Comparison of ENCODE assay signal across 8 cellular contexts in genomic region chr12:122836027-122836921, GRCh38. TPM values are rescaled to one million over a fixed set of nuclear protein-coding genes. Genes with fewer than 3 reads are reported as not detected.
A peak's percentile ranks its signal among the peaks of the same experiment; 100 is the strongest.
DNase-seq lines count a peak whose midpoint lies in the region; ATAC-seq and TF ChIP-seq lines count a peak whose summit lies in the region.

No MANE protein-coding gene starts in this region.

- H3K9me3 ChIP-seq in BE2C = no peaks in the 10 kb centered on the region
- no peaks in the 10 kb centered on the region for H3K9me3 ChIP-seq in muscle layer of colon (ENCODE audit: low read length)
- H3K9me3 ChIP-seq in tibial artery = no peaks in the 10 kb centered on the region

- H3K9me3 Mint-ChIP-seq in activated CD8-positive, alpha-beta memory T cell treated with anti-CD3 and anti-CD28 coated beads, Interleukin-2, amount 10 ng/mL, durations not matched to agents 7 days and 5 days (ENCODE audit: low read depth) = no peaks in the 10 kb centered on the region

- no peak for DNase-seq in BE2C
- DNase-seq in NAMALWA (ENCODE audit: low spot score) = peak; percentile 95
- peak; percentile 80 for DNase-seq in activated CD8-positive, alpha-beta memory T cell treated with anti-CD3 and anti-CD28 coated beads, Interleukin-2, amount 10 ng/mL, durations not matched to agents 7 days and 5 days
- no peak for DNase-seq in epithelial cell of proximal tubule (ENCODE audit: low read depth)
- DNase-seq in tibial artery = peak in 1 of 2 donors; percentile 64
- no peak for DNase-seq in NCI-H446 (lab: John Stamatoyannopoulos, UW)

- peaks cover 23% of the 10 kb centered on the region for H3K4me1 Mint-ChIP-seq in activated CD8-positive, alpha-beta memory T cell treated with anti-CD3 and anti-CD28 coated beads, Interleukin-2, amount 10 ng/mL, durations not matched to agents 7 days and 5 days

- H3K9ac ChIP-seq in muscle layer of colon (ENCODE audit: low read length) = peak overlapping the region; percentile 13

- TF ChIP-seq CTCF in BE2C (IDR thresholded peaks at IDR 0.05; ENCODE audit: low read depth, low read length) = no peak
- no peak for TF ChIP-seq CTCF in epithelial cell of proximal tubule (conservative IDR thresholded peaks at IDR 0.05; ENCODE audit: low read depth, low read length)
- no peak for TF ChIP-seq CTCF in tibial artery (IDR thresholded peaks at IDR 0.05)

- ATAC-seq in activated CD8-positive, alpha-beta memory T cell treated with anti-CD3 and anti-CD28 coated beads, Interleukin-2, amount 10 ng/mL, durations not matched to agents 7 days and 5 days = peak; percentile 62

- H3K36me3 ChIP-seq in BE2C = no peaks in the 10 kb centered on the region
- no peaks in the 10 kb centered on the region for H3K36me3 ChIP-seq in muscle layer of colon (ENCODE audit: insufficient read depth, low read length)
- no peaks in the 10 kb centered on the region for H3K36me3 ChIP-seq in tibial artery

- peaks cover 15% of the 10 kb centered on the region for H3K27me3 Mint-ChIP-seq in activated CD8-positive, alpha-beta memory T cell treated with anti-CD3 and anti-CD28 coated beads, Interleukin-2, amount 10 ng/mL, durations not matched to agents 7 days and 5 days

- H3K27me3 ChIP-seq in BE2C (peaks cover 13% of the 10 kb centered on the region), muscle layer of colon (ENCODE audit: control insufficient read depth in 1 of 2, insufficient read depth in 2 of 2, low read length in 2 of 2) (peaks cover 0 to 9% of the 10 kb centered on the region in 2 donors), tibial artery (no peaks in the 10 kb centered on the region)

- H3K36me3 Mint-ChIP-seq in activated CD8-positive, alpha-beta memory T cell treated with anti-CD3 and anti-CD28 coated beads, Interleukin-2, amount 10 ng/mL, durations not matched to agents 7 days and 5 days = peaks cover 1% of the 10 kb centered on the region

- H3K4me1 ChIP-seq in BE2C = no peaks in the 10 kb centered on the region
- H3K4me1 ChIP-seq in muscle layer of colon (ENCODE audit: insufficient read depth, low read length) = peaks cover 8% of the 10 kb centered on the region
- H3K4me1 ChIP-seq in tibial artery = peaks cover 0 to 18% (median 11%) of the 10 kb centered on the region in 4 donors

- intact Hi-C loops in tibial artery (cut with DNase I; ENCODE audit: low total_unique reads) = no loop called here

- H3K4me3 Mint-ChIP-seq in activated CD8-positive, alpha-beta memory T cell treated with anti-CD3 and anti-CD28 coated beads, Interleukin-2, amount 10 ng/mL, durations not matched to agents 7 days and 5 days = peak overlapping the region; percentile 83

- CTCF ChIA-PET in activated CD8-positive, alpha-beta memory T cell treated with anti-CD3 and anti-CD28 coated beads, Interleukin-2, amount 10 ng/mL, durations not matched to agents 7 days and 5 days (lab: Charles Lee) = interaction anchor here (0.8 to 1.8 kb wide), 6 partner anchors 8 to 437 kb away, joined by 3 to 7 read pairs (median 3); no protein-coding TSS in a partner anchor

- peak overlapping the region; percentile 83 for H3K27ac Mint-ChIP-seq in activated CD8-positive, alpha-beta memory T cell treated with anti-CD3 and anti-CD28 coated beads, Interleukin-2, amount 10 ng/mL, durations not matched to agents 7 days and 5 days

- TF ChIP-seq POLR2A in GM18951 (IDR thresholded peaks at IDR 0.05; ENCODE audit: extremely low read depth, insufficient read depth, insufficient read length) = peak; percentile 27

- in situ Hi-C loops in GM18951 (cut with MboI; ENCODE audit: low sequenced_read_pairs, unreplicated experiment) = no loop called here

- peak overlapping the region; percentile 44 for H3K4me3 ChIP-seq in BE2C (ENCODE audit: low read depth, low read length)
- H3K4me3 ChIP-seq in epithelial cell of proximal tubule (ENCODE audit: low read depth, low read length) = peak overlapping the region; percentile 54
- peak overlapping the region; percentile 38 to 66 for H3K4me3 ChIP-seq in muscle layer of colon (ENCODE audit: low read depth in 1 of 2, low read length in 2 of 2)
- peak overlapping the region; percentile 81 to 91 for H3K4me3 ChIP-seq in tibial artery

- H3K27ac ChIP-seq in muscle layer of colon (ENCODE audit: low read depth, low read length) (no peak overlapping the region), tibial artery (peak overlapping the region; percentile 67 to 77)

RNA-seq across cellular contexts. Expression of gene HIP1R, which starts 1.0 kb away (rescaled TPM):
- polyA plus RNA-seq in BE2C (2012; ENCODE audit: insufficient read depth, insufficient read length, low read depth) = 0.85 TPM
- total RNA-seq in activated CD8-positive, alpha-beta memory T cell treated with anti-CD3 and anti-CD28 coated beads, Interleukin-2, amount 10 ng/mL, durations not matched to agents 7 days and 5 days = 10 to 100 TPM; 31.9 to 34.7 TPM
- 66.4 and 91.0 TPM in 2 replicates for total RNA-seq in epithelial cell of proximal tubule

RNA-seq across cellular contexts. Expression of gene VPS37B, which starts 59.6 kb away (rescaled TPM):
- 34.9 TPM for polyA plus RNA-seq in BE2C (2012; ENCODE audit: insufficient read depth, insufficient read length, low read depth)
- 10 to 100 TPM; 25.7 to 29.7 TPM for total RNA-seq in activated CD8-positive, alpha-beta memory T cell treated with anti-CD3 and anti-CD28 coated beads, Interleukin-2, amount 10 ng/mL, durations not matched to agents 7 days and 5 days
- 58.9 and 73.4 TPM in 2 replicates for total RNA-seq in epithelial cell of proximal tubule

Comparison
In these comparisons a context has a peak if more than half of its experiments do, and no peak if none do; other contexts are left out.
1. DNase-seq: peak in NAMALWA (single experiment) and activated CD8-positive, alpha-beta memory T cell treated with anti-CD3 and anti-CD28 coated beads, Interleukin-2, amount 10 ng/mL, durations not matched to agents 7 days and 5 days (single experiment); none in BE2C (single experiment), epithelial cell of proximal tubule (single experiment) and NCI-H446 (0 of 2).
2. Peak in every context shown above with its lines, with median percentiles within 50 percentile points of each other: H3K4me3 ChIP-seq.